ENCODE assay signal across 12 cellular contexts in the genomic region with DNA sequence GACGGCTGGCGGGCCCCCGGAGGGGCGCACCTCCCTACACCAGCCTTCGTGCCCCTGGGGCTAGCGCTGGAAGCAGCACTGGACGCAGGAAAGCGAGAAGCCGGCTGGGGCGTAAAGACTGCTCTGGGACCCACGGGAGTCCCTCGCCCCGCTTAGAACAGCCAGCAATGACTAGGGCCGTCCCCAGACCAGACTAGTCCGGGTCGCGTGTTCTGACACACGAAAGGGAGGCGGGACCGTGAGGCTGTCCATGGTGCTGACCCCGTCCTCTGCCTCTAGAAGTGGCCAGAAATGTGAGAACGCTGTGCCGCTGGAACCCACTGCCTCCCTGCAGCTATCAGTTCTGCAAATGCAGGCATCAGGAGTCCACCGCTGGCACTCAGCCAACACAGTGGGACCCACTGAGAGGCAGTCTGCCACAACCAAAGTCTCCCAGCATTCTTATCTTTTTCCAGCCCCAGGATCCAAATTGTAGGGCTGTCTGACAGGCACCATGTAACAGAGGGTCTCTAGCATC. TPM values are rescaled to one million over a fixed set of nuclear protein-coding genes. Genes with fewer than 3 reads are reported as not detected.
DNase-seq lines count a peak whose midpoint lies in the region; ATAC-seq and TF ChIP-seq lines count a peak whose summit lies in the region.
"Had no signal": no experiment of that assay in that cellular context is flagged by ENCODE, and none has a peak within 500 bp of the region (broad histone marks: within the 10 kb centered on the region; RNA-seq: fewer than 3 reads in every experiment).

A gene with protein sequence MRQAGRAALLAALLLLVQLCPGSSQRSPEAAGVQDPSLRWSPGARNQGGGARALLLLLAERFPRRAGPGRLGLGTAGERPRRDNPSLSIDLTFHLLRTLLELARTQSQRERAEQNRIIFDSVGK (minus strand): TSS at position 87 of the 517 bp plus-strand sequence. CDS start 550 bp downstream, outside the sequence.

- H3K27ac Mint-ChIP-seq in natural killer cell = no peak within 1 kb of the TSS

- peaks cover 15% of the 10 kb centered on the region; the same call in 1 of the 2 replicates for H3K27me3 ChIP-seq in SK-N-SH (ENCODE audit: insufficient read depth)

- no peak for TF ChIP-seq CTCF in SK-N-SH (IDR thresholded peaks at IDR 0.05)
- no peak for TF ChIP-seq CTCF in natural killer cell (IDR thresholded peaks at IDR 0.05)

- no peak within 1 kb of the TSS; a peak in 1 of 4 replicates for H3K4me3 ChIP-seq in SK-N-SH (ENCODE audit: low read depth in 2 of 2, low read length in 1 of 2)
- H3K4me3 ChIP-seq: vagina had no signal

- H3K9ac ChIP-seq in SK-N-SH = no peak within 1 kb of the TSS

- H4K20me1 ChIP-seq in SK-N-SH (ENCODE audit: insufficient read depth) = peaks cover 10% of the 10 kb centered on the region; the same call in 1 of the 2 replicates

- H3K9me3 ChIP-seq in SK-N-SH = no peaks in the 10 kb centered on the region
- H3K9me3 ChIP-seq: esophagus muscularis mucosa, vagina had no signal

- no peak within 1 kb of the TSS for H2AFZ ChIP-seq in SK-N-SH (ENCODE audit: low read depth)

- no peak for TF ChIP-seq RAD21 in SK-N-SH (IDR thresholded peaks at IDR 0.05; ENCODE audit: low read length)

- TF ChIP-seq EP300 in SK-N-SH (IDR thresholded peaks at IDR 0.05; ENCODE audit: borderline replicate concordance in 1 of 2, low read depth in 1 of 2, low read length in 1 of 2) = no peak

- no peaks in the 10 kb centered on the region for H3K79me2 ChIP-seq in SK-N-SH (ENCODE audit: insufficient read depth)

- DNase-seq in EH (ENCODE audit: low read depth) (peak; percentile 59), SK-N-SH (peak; percentile 82), fibroblast of peridontal ligament (ENCODE audit: extremely low read depth) (peak; percentile 32), natural killer cell (no peak), HK-2 (ENCODE audit: unreplicated experiment) (no peak), NCI-H1417 (lab: John Stamatoyannopoulos, UW) (no peak)
- DNase-seq: activated CD4-positive, alpha-beta T cell treated with anti-CD3 and anti-CD28 coated beads, Interleukin-2, amount 50 U/mL, for 48 hours; NCI-H2081 treated with DMSO at 0.1 percent for 48 hours had no signal

- no peaks in the 10 kb centered on the region for H3K9me2 ChIP-seq in SK-N-SH

- H3K36me3 ChIP-seq in SK-N-SH (replicated peaks in 1 of 2; ENCODE audit: control insufficient read depth in 1 of 2, insufficient read depth in 2 of 2, low read length in 1 of 2) = peaks cover 5 to 7% of the 10 kb centered on the region in 2 experiments

- H3K9me3 Mint-ChIP-seq in natural killer cell = no peaks in the 10 kb centered on the region

- POLR2A ChIA-PET in SK-N-SH (lab: Yijun Ruan, JAX) = interaction anchor here (1.1 to 1.7 kb wide), 3 partner anchors 14 to 212 kb away, joined by 3 to 5 read pairs (median 5); a partner anchor contains a TSS

- H3K27me3 Mint-ChIP-seq in natural killer cell (ENCODE audit: low read depth in 2 of 2) = peaks cover 5 to 6% of the 10 kb centered on the region in 2 donors

- H3K4me1 ChIP-seq in SK-N-SH (ENCODE audit: control insufficient read depth in 1 of 2, insufficient read depth in 2 of 2, low read depth in 1 of 2, low read length in 1 of 2) = peaks cover 0 to 18% of the 10 kb centered on the region in 2 experiments; a peak in 1 of 4 replicates

- H3F3A ChIP-seq in SK-N-SH (replicated peaks; ENCODE audit: insufficient read depth) = peaks cover 4% of the 10 kb centered on the region

- WGBS in SK-N-SH (ENCODE audit: low lambda C conversion rate) = 68% methylated on average over 21 of the region's 24 CpGs

- H3K4me1 Mint-ChIP-seq in natural killer cell = peaks cover 0 to 12% of the 10 kb centered on the region in 2 donors

- ATAC-seq in natural killer cell = no peak
- ATAC-seq in HG02642 (IDR thresholded peaks at IDR 0.05; ENCODE audit: poor library complexity, unreplicated experiment) = no peak
- ATAC-seq in HG02981 (IDR thresholded peaks at IDR 0.05; ENCODE audit: unreplicated experiment) = no peak

- no peaks in the 10 kb centered on the region for H3K36me3 Mint-ChIP-seq in natural killer cell

- H3K4me3 Mint-ChIP-seq in natural killer cell = peak within 1 kb of the TSS; percentile 63

- CTCF ChIA-PET in SK-N-SH (lab: Yijun Ruan, JAX) = interaction anchor here (0.9 to 8.3 kb wide), 8 partner anchors 12 to 346 kb away, joined by 3 to 123 read pairs (median 4); no protein-coding TSS in a partner anchor

- intact Hi-C loops in natural killer cell (cut with micrococcal nuclease) = no loop called here

- H3K4me2 ChIP-seq in SK-N-SH = no peak within 1 kb of the TSS

- H3K27ac ChIP-seq in SK-N-SH (ENCODE audit: low read depth in 2 of 2, low read length in 1 of 2) = no peak within 1 kb of the TSS
- H3K27ac ChIP-seq: esophagus muscularis mucosa, vagina had no signal

TF ChIP-seq in SK-N-SH, 30 proteins besides CTCF, POLR2A, EP300 and RAD21:
- TF ChIP-seq TCF12 (IDR thresholded peaks at IDR 0.05) (no peak), TEAD4 (IDR thresholded peaks at IDR 0.05; ENCODE audit: borderline replicate concordance, insufficient read depth) (no peak), FOXM1 (IDR thresholded peaks at IDR 0.05; ENCODE audit: low read depth) (no peak), MEF2A (IDR thresholded peaks at IDR 0.05; ENCODE audit: borderline replicate concordance, low read depth) (no peak), RFX5 (IDR thresholded peaks at IDR 0.05; ENCODE audit: low read length) (no peak), NFIC (IDR thresholded peaks at IDR 0.05; ENCODE audit: borderline replicate concordance) (no peak; the same call in 1 of the 2 replicates), EZH2phosphoT487 (IDR thresholded peaks at IDR 0.05; ENCODE audit: borderline replicate concordance, low read depth) (no peak), MXI1 (IDR thresholded peaks at IDR 0.05; ENCODE audit: low read depth, low read length) (0 out of 2 replicates have a peak, but pooled peaks have one; percentile 31), TAF1 (IDR thresholded peaks at IDR 0.05; ENCODE audit: borderline replicate concordance, low read depth, low read length) (no peak)
- TF ChIP-seq, protein P1, sequence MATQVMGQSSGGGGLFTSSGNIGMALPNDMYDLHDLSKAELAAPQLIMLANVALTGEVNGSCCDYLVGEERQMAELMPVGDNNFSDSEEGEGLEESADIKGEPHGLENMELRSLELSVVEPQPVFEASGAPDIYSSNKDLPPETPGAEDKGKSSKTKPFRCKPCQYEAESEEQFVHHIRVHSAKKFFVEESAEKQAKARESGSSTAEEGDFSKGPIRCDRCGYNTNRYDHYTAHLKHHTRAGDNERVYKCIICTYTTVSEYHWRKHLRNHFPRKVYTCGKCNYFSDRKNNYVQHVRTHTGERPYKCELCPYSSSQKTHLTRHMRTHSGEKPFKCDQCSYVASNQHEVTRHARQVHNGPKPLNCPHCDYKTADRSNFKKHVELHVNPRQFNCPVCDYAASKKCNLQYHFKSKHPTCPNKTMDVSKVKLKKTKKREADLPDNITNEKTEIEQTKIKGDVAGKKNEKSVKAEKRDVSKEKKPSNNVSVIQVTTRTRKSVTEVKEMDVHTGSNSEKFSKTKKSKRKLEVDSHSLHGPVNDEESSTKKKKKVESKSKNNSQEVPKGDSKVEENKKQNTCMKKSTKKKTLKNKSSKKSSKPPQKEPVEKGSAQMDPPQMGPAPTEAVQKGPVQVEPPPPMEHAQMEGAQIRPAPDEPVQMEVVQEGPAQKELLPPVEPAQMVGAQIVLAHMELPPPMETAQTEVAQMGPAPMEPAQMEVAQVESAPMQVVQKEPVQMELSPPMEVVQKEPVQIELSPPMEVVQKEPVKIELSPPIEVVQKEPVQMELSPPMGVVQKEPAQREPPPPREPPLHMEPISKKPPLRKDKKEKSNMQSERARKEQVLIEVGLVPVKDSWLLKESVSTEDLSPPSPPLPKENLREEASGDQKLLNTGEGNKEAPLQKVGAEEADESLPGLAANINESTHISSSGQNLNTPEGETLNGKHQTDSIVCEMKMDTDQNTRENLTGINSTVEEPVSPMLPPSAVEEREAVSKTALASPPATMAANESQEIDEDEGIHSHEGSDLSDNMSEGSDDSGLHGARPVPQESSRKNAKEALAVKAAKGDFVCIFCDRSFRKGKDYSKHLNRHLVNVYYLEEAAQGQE (IDR thresholded peaks at IDR 0.05; ENCODE audit: low read depth, low read length) = peak; percentile 97

RNA-seq across cellular contexts. Expression of the gene that starts here (rescaled TPM):
- 2.8 and 2.9 TPM in 2 replicates for polyA plus RNA-seq in SK-N-SH (2012; rRNA removed)
- polyA plus RNA-seq in SK-N-SH (2012; cell fraction: cytosol; rRNA removed) = 0.66 and 0.90 TPM in 2 replicates
- 21.6 and 37.2 TPM in 2 replicates for polyA plus RNA-seq in SK-N-SH (2012; cell fraction: nucleus; rRNA removed)
- 1 to 10 TPM; 1.6 to 3.6 (median 2.4) TPM for total RNA-seq in natural killer cell

Comparison
In these comparisons a context has a peak if more than half of its experiments do, and no peak if none do; other contexts are left out.
1. DNase-seq: peak in EH (single experiment), SK-N-SH (single experiment) and fibroblast of peridontal ligament (single experiment); none in natural killer cell (single experiment), HK-2 (single experiment) and NCI-H1417 (0 of 3).